Comparison of ENCODE assay signal across 22 cellular contexts in the genomic region with DNA sequence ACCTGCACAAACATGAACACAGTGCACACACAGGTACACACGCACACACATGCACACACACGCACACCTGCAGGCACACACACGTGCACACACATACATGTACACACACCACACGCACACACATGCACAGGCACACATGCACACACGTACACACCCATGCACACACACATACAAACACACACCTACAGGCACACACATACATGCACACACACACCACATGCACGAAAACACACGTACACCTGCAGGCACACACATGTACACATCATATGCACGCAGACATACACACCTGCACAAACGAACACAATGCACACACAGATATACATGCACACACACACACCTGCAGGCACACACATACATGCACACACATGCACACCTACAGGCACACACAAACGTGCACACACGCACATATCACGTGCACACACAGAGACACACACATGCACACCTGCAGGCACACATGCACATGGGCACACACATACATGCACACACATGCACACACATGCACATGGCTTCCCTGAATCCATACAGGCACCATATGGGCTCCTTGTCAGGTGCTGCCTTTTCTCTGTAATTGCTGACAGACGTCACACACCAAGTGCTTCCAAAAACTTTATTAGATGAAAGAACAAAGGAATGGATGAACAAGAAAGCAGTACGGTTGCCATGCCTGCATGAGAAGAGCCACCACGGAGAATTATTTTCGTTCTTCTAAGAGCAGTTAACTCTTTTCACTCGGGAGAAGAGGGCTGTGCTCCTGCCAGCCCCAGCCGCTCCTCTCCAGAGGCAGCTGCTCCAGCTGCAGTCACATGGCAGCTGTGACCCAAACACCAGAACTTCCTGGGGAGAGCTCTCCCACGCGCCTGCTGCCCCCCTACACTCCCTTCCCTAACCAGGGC. TPM values are rescaled to one million over a fixed set of nuclear protein-coding genes. Genes with fewer than 3 reads are reported as not detected.
DNase-seq lines count a peak whose midpoint lies in the region; ATAC-seq, FAIRE-seq and TF ChIP-seq lines count a peak whose summit lies in the region.
"Had no signal": no experiment of that assay in that cellular context is flagged by ENCODE, and none has a peak within 500 bp of the region (broad histone marks: within the 10 kb centered on the region; RNA-seq: fewer than 3 reads in every experiment).

No MANE protein-coding gene starts in this region.

- 0 out of 2 replicates have a peak, but pooled peaks have one; percentile 20 for TF ChIP-seq POLR2A in K562 (conservative IDR thresholded peaks at IDR 0.05)

- H3K79me2 ChIP-seq in K562 (ENCODE audit: control insufficient read depth, insufficient read depth, low read length) (no peaks in the 10 kb centered on the region), smooth muscle cell (ENCODE audit: low read depth) (no peaks in the 10 kb centered on the region)

- no TSS peak for BruUV-seq in K562 (replicated peaks; lab: Mats Ljungman, UMichigan)

- no peak overlapping the region for H3K9ac ChIP-seq in K562 (ENCODE audit: insufficient read depth in 1 of 2, low read depth in 2 of 2, low read length in 2 of 2)
- H3K9ac ChIP-seq in smooth muscle cell (ENCODE audit: low read depth) = no peak overlapping the region

- WGBS in K562 (ENCODE audit: insufficient coverage, low coverage, missing lambda C conversion rate) = 40% methylated on average over 17 of the region's 20 CpGs
- 94% methylated on average over 20 of the region's 20 CpGs for WGBS in smooth muscle cell (ENCODE audit: low lambda C conversion rate)

- no peaks in the 10 kb centered on the region for H3K4me1 ChIP-seq in CD4-positive, CD25-positive, alpha-beta regulatory T cell (ENCODE audit: control insufficient read depth, insufficient read depth, low read length, poor library complexity, severe bottlenecking)
- H3K4me1 ChIP-seq in HEK293 (ENCODE audit: control insufficient read depth, insufficient read depth, low read length) = no peaks in the 10 kb centered on the region
- peaks cover 0 to 44% of the 10 kb centered on the region in 2 experiments; a peak in 3 of 5 replicates for H3K4me1 ChIP-seq in K562 (replicated peaks in 1 of 2; ENCODE audit: control insufficient read depth in 2 of 2, insufficient read depth in 2 of 2, low read length in 2 of 2)
- H3K4me1 ChIP-seq in smooth muscle cell (ENCODE audit: low read depth) = peaks cover 14% of the 10 kb centered on the region
- H3K4me1 ChIP-seq: HAP-1, psoas muscle, upper lobe of left lung had no signal

- H3F3A ChIP-seq in smooth muscle cell (ENCODE audit: low read depth) = no peaks in the 10 kb centered on the region

- H2AFZ ChIP-seq in K562 (ENCODE audit: low read depth, low read length) = no peak overlapping the region
- no peak overlapping the region for H2AFZ ChIP-seq in smooth muscle cell (ENCODE audit: low read depth)

- no peak for ATAC-seq in CD4-positive, CD25-positive, alpha-beta regulatory T cell (ENCODE audit: low read depth in 2 of 2)
- ATAC-seq in K562 = no peak
- ATAC-seq in HG03139 (IDR thresholded peaks at IDR 0.05; ENCODE audit: unreplicated experiment) = no peak
- ATAC-seq: psoas muscle had no signal

- H3K4me2 ChIP-seq in K562 (ENCODE audit: insufficient read depth, low read length) (no peak overlapping the region), smooth muscle cell (no peak overlapping the region)

- no peaks in the 10 kb centered on the region for H3K36me3 ChIP-seq in CD4-positive, CD25-positive, alpha-beta regulatory T cell (ENCODE audit: control insufficient read depth, insufficient read depth, low read length)
- H3K36me3 ChIP-seq in HEK293 (ENCODE audit: control insufficient read depth in 2 of 2, insufficient read depth in 1 of 2, low read length in 2 of 2) (no peaks in the 10 kb centered on the region), K562 (ENCODE audit: control insufficient read depth, insufficient read depth, low read length) (no peaks in the 10 kb centered on the region), smooth muscle cell (ENCODE audit: low read depth) (no peaks in the 10 kb centered on the region)
- H3K36me3 ChIP-seq: HAP-1, neutrophil had no signal

- FAIRE-seq in K562 (lab: Jason Lieb, UNC) = peak; percentile 56
- FAIRE-seq: astrocyte had no signal

- in situ Hi-C loops in K562 (cut with MboI) = no loop called here

- TF ChIP-seq RAD21 in K562 (CRISPR knock-in tag; conservative IDR thresholded peaks at IDR 0.05 in 1 of 2, IDR thresholded peaks at IDR 0.05 in 1 of 2) = no peak

- DNase-seq in CD4-positive, CD25-positive, alpha-beta regulatory T cell = no peak
- DNase-seq in K562 (ENCODE audit: extremely low read depth in 1 of 4, low spot score in 3 of 4) (no peak), neural crest cell (ENCODE audit: low read depth, low spot score) (no peak), smooth muscle cell (lab: John Stamatoyannopoulos, UW; ENCODE audit: unreplicated experiment) (no peak)
- no peak for DNase-seq in activated T-helper 1 cell treated with anti-CD3 and anti-CD28 coated beads, Interleukin-12 subunit alpha, Interleukin-12 subunit beta, Interleukin-2, Interleukin-4 antibody, amounts not matched to agents 30 ng/mL and 10 ng/mL and 1 ng/mL, durations not matched to agents 14 hours and 24 hours and 36 hours (ENCODE audit: low spot score)
- DNase-seq in activated effector memory CD4-positive, alpha-beta T cell treated with Interleukin-2 at 50 U/mL for 16 hours = no peak
- DNase-seq: activated CD4-positive, alpha-beta T cell treated with anti-CD3 and anti-CD28 coated beads, Interleukin-2, amount 50 U/mL, for 1 hour; activated naive CD8-positive, alpha-beta T cell treated with anti-CD3 and anti-CD28 coated beads, Interleukin-2, amount 10 ng/mL, durations not matched to agents 7 days and 5 days; kidney glomerular epithelial cell; NCI-H1417; NCI-H774; psoas muscle; T1000 had no signal

- H4K20me1 ChIP-seq in K562 (replicated peaks; ENCODE audit: control insufficient read depth, insufficient read depth, low read length) (no peaks in the 10 kb centered on the region), smooth muscle cell (ENCODE audit: low read depth) (no peaks in the 10 kb centered on the region)

- TF ChIP-seq CTCF in HEK293 (tag by site-specific recombination; IDR thresholded peaks at IDR 0.05) = no peak
- no peak for TF ChIP-seq CTCF in K562 (IDR thresholded peaks at IDR 0.05 in 2 of 3, conservative IDR thresholded peaks at IDR 0.05 in 1 of 3; ENCODE audit: insufficient read depth in 2 of 3, low read depth in 1 of 3, low read length in 3 of 3)
- no peak for TF ChIP-seq CTCF in neural crest cell (conservative IDR thresholded peaks at IDR 0.05)
- TF ChIP-seq CTCF in smooth muscle cell (IDR thresholded peaks at IDR 0.05; ENCODE audit: borderline replicate concordance, insufficient read depth, poor library complexity, severe bottlenecking) = no peak

- no peak overlapping the region for H3K4me3 ChIP-seq in CD4-positive, CD25-positive, alpha-beta regulatory T cell (ENCODE audit: low read depth, low read length)
- H3K4me3 ChIP-seq in HEK293 (ENCODE audit: low read depth, low read length) (no peak overlapping the region), K562 (no peak overlapping the region), smooth muscle cell (no peak overlapping the region)
- H3K4me3 ChIP-seq: dorsolateral prefrontal cortex, HAP-1, lung, psoas muscle, upper lobe of left lung had no signal

- H3K4me1 Mint-ChIP-seq in CD4-positive, CD25-positive, alpha-beta regulatory T cell = no peaks in the 10 kb centered on the region
- H3K4me1 Mint-ChIP-seq in neural crest cell = peaks cover 14% of the 10 kb centered on the region
- no peaks in the 10 kb centered on the region for H3K4me1 Mint-ChIP-seq in activated T-helper 1 cell treated with anti-CD3 and anti-CD28 coated beads, Interleukin-12 subunit alpha, Interleukin-12 subunit beta, Interleukin-2, Interleukin-4 antibody, amounts not matched to agents 30 ng/mL and 10 ng/mL and 1 ng/mL, durations not matched to agents 14 hours and 24 hours and 36 hours (ENCODE audit: low read depth)
- H3K4me1 Mint-ChIP-seq: activated naive CD8-positive, alpha-beta T cell treated with anti-CD3 and anti-CD28 coated beads, Interleukin-2, amount 10 ng/mL, durations not matched to agents 7 days and 5 days had no signal

- no peaks in the 10 kb centered on the region for H3K9me3 ChIP-seq in CD4-positive, CD25-positive, alpha-beta regulatory T cell (ENCODE audit: control insufficient read depth in 2 of 2, low read length in 2 of 2)
- H3K9me3 ChIP-seq in HEK293 (ENCODE audit: control insufficient read depth, insufficient read depth, low read depth, low read length) (no peaks in the 10 kb centered on the region), K562 (replicated peaks; ENCODE audit: control insufficient read depth, insufficient read depth, low read depth, low read length) (no peaks in the 10 kb centered on the region; the same call in 1 of the 2 replicates), smooth muscle cell (replicated peaks; ENCODE audit: low read depth) (no peaks in the 10 kb centered on the region)
- H3K9me3 ChIP-seq: HAP-1, neutrophil, psoas muscle, upper lobe of left lung had no signal

- no peaks in the 10 kb centered on the region for H3K27me3 Mint-ChIP-seq in CD4-positive, CD25-positive, alpha-beta regulatory T cell
- H3K27me3 Mint-ChIP-seq in neural crest cell (ENCODE audit: low read depth) = no peaks in the 10 kb centered on the region
- H3K27me3 Mint-ChIP-seq in activated T-helper 1 cell treated with anti-CD3 and anti-CD28 coated beads, Interleukin-12 subunit alpha, Interleukin-12 subunit beta, Interleukin-2, Interleukin-4 antibody, amounts not matched to agents 30 ng/mL and 10 ng/mL and 1 ng/mL, durations not matched to agents 14 hours and 24 hours and 36 hours (ENCODE audit: insufficient read depth) = no peaks in the 10 kb centered on the region

- CTCF ChIA-PET in HEK293 (lab: Yijun Ruan, JAX) = no interaction called here
- CTCF ChIA-PET in K562 (lab: Yijun Ruan, JAX; ENCODE audit: low intra/inter-chr PET ratio) = no interaction called here

- H3K27ac Mint-ChIP-seq in CD4-positive, CD25-positive, alpha-beta regulatory T cell = peak overlapping the region in 2 of 3 donors; percentile 20 to 72
- H3K27ac Mint-ChIP-seq in neural crest cell (ENCODE audit: unreplicated experiment) = no peak overlapping the region
- no peak overlapping the region for H3K27ac Mint-ChIP-seq in activated T-helper 1 cell treated with anti-CD3 and anti-CD28 coated beads, Interleukin-12 subunit alpha, Interleukin-12 subunit beta, Interleukin-2, Interleukin-4 antibody, amounts not matched to agents 30 ng/mL and 10 ng/mL and 1 ng/mL, durations not matched to agents 14 hours and 24 hours and 36 hours
- H3K27ac Mint-ChIP-seq: activated naive CD8-positive, alpha-beta T cell treated with anti-CD3 and anti-CD28 coated beads, Interleukin-2, amount 10 ng/mL, durations not matched to agents 7 days and 5 days had no signal

- H3K27ac ChIP-seq in CD4-positive, CD25-positive, alpha-beta regulatory T cell (ENCODE audit: insufficient read depth, low read length, poor library complexity, severe bottlenecking) = no peak overlapping the region
- H3K27ac ChIP-seq in HEK293 (ENCODE audit: extremely low read depth, low read depth, low read length) (no peak overlapping the region), K562 (ENCODE audit: extremely low read depth, low read depth, low read length) (no peak overlapping the region; the same call in 2 of the 3 replicates), smooth muscle cell (ENCODE audit: low read depth) (no peak overlapping the region)
- H3K27ac ChIP-seq: dorsolateral prefrontal cortex, neutrophil, psoas muscle, upper lobe of left lung had no signal

- peaks cover 5% of the 10 kb centered on the region for H3K36me3 Mint-ChIP-seq in CD4-positive, CD25-positive, alpha-beta regulatory T cell
- H3K36me3 Mint-ChIP-seq in neural crest cell (ENCODE audit: low read depth) = peaks cover 13% of the 10 kb centered on the region
- no peaks in the 10 kb centered on the region for H3K36me3 Mint-ChIP-seq in activated T-helper 1 cell treated with anti-CD3 and anti-CD28 coated beads, Interleukin-12 subunit alpha, Interleukin-12 subunit beta, Interleukin-2, Interleukin-4 antibody, amounts not matched to agents 30 ng/mL and 10 ng/mL and 1 ng/mL, durations not matched to agents 14 hours and 24 hours and 36 hours (ENCODE audit: low read depth)
- H3K36me3 Mint-ChIP-seq: activated naive CD8-positive, alpha-beta T cell treated with anti-CD3 and anti-CD28 coated beads, Interleukin-2, amount 10 ng/mL, durations not matched to agents 7 days and 5 days had no signal

- TF ChIP-seq EP300 in K562 (IDR thresholded peaks at IDR 0.05; ENCODE audit: low read length) = no peak

- POLR2A ChIA-PET in HEK293 (lab: Yijun Ruan, JAX) = no interaction called here
- POLR2A ChIA-PET in K562 (lab: Yijun Ruan, JAX) = interaction anchor here (0.6 kb wide), 1 partner anchor 47 kb away, joined by 3 read pairs; no protein-coding TSS in a partner anchor

- intact Hi-C loops in K562 (cut with micrococcal nuclease) = no loop called here
- intact Hi-C loops in activated T-helper 1 cell treated with anti-CD3 and anti-CD28 coated beads, Interleukin-12 subunit alpha, Interleukin-12 subunit beta, Interleukin-2, Interleukin-4 antibody, amounts not matched to agents 30 ng/mL and 10 ng/mL and 1 ng/mL, durations not matched to agents 14 hours and 24 hours and 36 hours (cut with micrococcal nuclease) = no loop called here

- H3K9me3 Mint-ChIP-seq in CD4-positive, CD25-positive, alpha-beta regulatory T cell = peaks cover 0 to 4% (median 1%) of the 10 kb centered on the region in 7 donors
- H3K9me3 Mint-ChIP-seq in neural crest cell = peaks cover 6% of the 10 kb centered on the region
- H3K9me3 Mint-ChIP-seq in activated T-helper 1 cell treated with anti-CD3 and anti-CD28 coated beads, Interleukin-12 subunit alpha, Interleukin-12 subunit beta, Interleukin-2, Interleukin-4 antibody, amounts not matched to agents 30 ng/mL and 10 ng/mL and 1 ng/mL, durations not matched to agents 14 hours and 24 hours and 36 hours = peaks cover 5% of the 10 kb centered on the region

- no peak overlapping the region for H3K4me3 Mint-ChIP-seq in CD4-positive, CD25-positive, alpha-beta regulatory T cell
- peak overlapping the region; percentile 9 for H3K4me3 Mint-ChIP-seq in neural crest cell
- no peak overlapping the region for H3K4me3 Mint-ChIP-seq in activated T-helper 1 cell treated with anti-CD3 and anti-CD28 coated beads, Interleukin-12 subunit alpha, Interleukin-12 subunit beta, Interleukin-2, Interleukin-4 antibody, amounts not matched to agents 30 ng/mL and 10 ng/mL and 1 ng/mL, durations not matched to agents 14 hours and 24 hours and 36 hours
- H3K4me3 Mint-ChIP-seq: activated naive CD8-positive, alpha-beta T cell treated with anti-CD3 and anti-CD28 coated beads, Interleukin-2, amount 10 ng/mL, durations not matched to agents 7 days and 5 days had no signal

- no peaks in the 10 kb centered on the region for H3K27me3 ChIP-seq in CD4-positive, CD25-positive, alpha-beta regulatory T cell (ENCODE audit: control insufficient read depth, insufficient read depth, low read length)
- H3K27me3 ChIP-seq in K562 (ENCODE audit: control insufficient read depth in 2 of 2, insufficient read depth in 2 of 2, low read length in 2 of 2) (peaks cover 0 to 13% of the 10 kb centered on the region in 2 experiments; a peak in 2 of 5 replicates), smooth muscle cell (ENCODE audit: low read depth) (no peaks in the 10 kb centered on the region)
- H3K27me3 ChIP-seq: dorsolateral prefrontal cortex, neutrophil, upper lobe of left lung had no signal

- H3K9me1 ChIP-seq in K562 (ENCODE audit: control insufficient read depth, insufficient read depth, low read length) = no peaks in the 10 kb centered on the region

RNA-seq across cellular contexts. Expression of a gene that starts 57.2 kb away (rescaled TPM):
- 27.3 TPM for total RNA-seq in CD4-positive, CD25-positive, alpha-beta regulatory T cell
- polyA plus RNA-seq in CD4-positive, CD25-positive, alpha-beta regulatory T cell = 1 to 10 TPM; 4.7 to 7.2 (median 5.7) TPM
- 17.3 and 38.8 TPM in 2 replicates for total RNA-seq in K562 (2011; cell fraction: chromatin; rRNA removed; ENCODE audit: low replicate concordance)
- total RNA-seq in K562 (2011; cell fraction: nucleolus; rRNA removed) = 26.5 and 29.7 TPM in 2 replicates
- total RNA-seq in K562 (2011; cell fraction: nucleoplasm; rRNA removed) = 17.2 and 17.5 TPM in 2 replicates
- total RNA-seq in K562 (2014; rRNA removed) (6.5 and 6.7 TPM in 2 replicates), K562 (2014; rRNA removed; fragmentation: Illumina TruSeq; extraction: Trizol) (1.3 and 1.5 TPM in 2 replicates), K562 (2015; rRNA removed; fragmentation: Illumina TruSeq; extraction: Trizol) (3.3 and 3.4 TPM in 2 replicates), K562 (2021) (11.7 and 12.5 TPM in 2 replicates), neural crest cell (15.1 and 17.6 TPM in 2 replicates), smooth muscle cell (3.1 and 10.4 TPM in 2 replicates)
- polyA plus RNA-seq in K562 (2011; rRNA removed) (3.9 and 8.0 TPM in 2 replicates), K562 (2014; fragmentation: Illumina TruSeq; extraction: Trizol) (5.6 and 8.5 TPM in 2 replicates), K562 (2014; fragmentation: Nextera tagmentation; extraction: Ambion mirVana) (under 1 TPM; 0.29 to 0.35 TPM), K562 (2014; rRNA removed) (8.6 and 10.2 TPM in 2 replicates), smooth muscle cell (12.5 and 15.7 TPM in 2 replicates)
- polyA plus RNA-seq in K562 (2011; cell fraction: cytosol; rRNA removed) = 5.1 and 8.7 TPM in 2 replicates
- polyA plus RNA-seq in K562 (2011; cell fraction: nucleus; rRNA removed) = 60.2 and 73.6 TPM in 2 replicates
- polyA plus RNA-seq in K562 (2012) = 7.9 and 18.3 TPM in 2 replicates
- 2.0 and 3.0 TPM in 2 replicates for polyA minus RNA-seq in K562 (2011; rRNA and poly(A)+ RNA removed)
- polyA minus RNA-seq in K562 (2011; cell fraction: cytosol; rRNA and poly(A)+ RNA removed) = 2.3 and 5.6 TPM in 2 replicates
- polyA minus RNA-seq in K562 (2011; cell fraction: nucleus; rRNA and poly(A)+ RNA removed) = 6.2 and 8.9 TPM in 2 replicates
- total RNA-seq in activated T-helper 1 cell treated with anti-CD3 and anti-CD28 coated beads, Interleukin-12 subunit alpha, Interleukin-12 subunit beta, Interleukin-2, Interleukin-4 antibody, amounts not matched to agents 30 ng/mL and 10 ng/mL and 1 ng/mL, durations not matched to agents 14 hours and 24 hours and 36 hours = 4.8 and 4.9 TPM in 2 replicates

RNA-seq across cellular contexts. Expression of a gene that starts 57.4 kb away (rescaled TPM):
- total RNA-seq in CD4-positive, CD25-positive, alpha-beta regulatory T cell = 3.8 TPM
- 1 to 10 TPM in 2 of 4 donors, under 1 TPM in 2; 0.83 to 3.3 (median 1.4) TPM for polyA plus RNA-seq in CD4-positive, CD25-positive, alpha-beta regulatory T cell
- 0.25 and 0.97 TPM in 2 replicates for total RNA-seq in K562 (2011; cell fraction: chromatin; rRNA removed; ENCODE audit: low replicate concordance)
- 1.6 and 1.8 TPM in 2 replicates for total RNA-seq in K562 (2011; cell fraction: nucleolus; rRNA removed)
- total RNA-seq in K562 (2011; cell fraction: nucleoplasm; rRNA removed) = 0.69 and 0.88 TPM in 2 replicates
- total RNA-seq in K562 (2014; rRNA removed) (0.33 and 0.50 TPM in 2 replicates), K562 (2014; rRNA removed; fragmentation: Illumina TruSeq; extraction: Trizol) (not detected in 2 replicates), K562 (2015; rRNA removed; fragmentation: Illumina TruSeq; extraction: Trizol) (0.07 TPM in 1 of 2 replicates, not detected in the other), K562 (2021) (0.63 and 1.2 TPM in 2 replicates), neural crest cell (0.89 and 0.98 TPM in 2 replicates), smooth muscle cell (0.09 and 0.90 TPM in 2 replicates)
- polyA plus RNA-seq in K562 (2011; rRNA removed) (0.11 and 0.22 TPM in 2 replicates), K562 (2014; fragmentation: Illumina TruSeq; extraction: Trizol) (not detected in 2 replicates), K562 (2014; fragmentation: Nextera tagmentation; extraction: Ambion mirVana) (not detected), K562 (2014; rRNA removed) (0.20 and 0.50 TPM in 2 replicates), smooth muscle cell (0.81 and 3.8 TPM in 2 replicates)
- polyA plus RNA-seq in K562 (2011; cell fraction: cytosol; rRNA removed) = 0.13 and 0.36 TPM in 2 replicates
- 2.8 and 4.7 TPM in 2 replicates for polyA plus RNA-seq in K562 (2011; cell fraction: nucleus; rRNA removed)
- 0.34 and 2.4 TPM in 2 replicates for polyA plus RNA-seq in K562 (2012)
- polyA minus RNA-seq in K562 (2011; rRNA and poly(A)+ RNA removed) = not detected in 2 replicates
- not detected in 2 replicates for polyA minus RNA-seq in K562 (2011; cell fraction: cytosol; rRNA and poly(A)+ RNA removed)
- 0.81 and 1.00 TPM in 2 replicates for polyA minus RNA-seq in K562 (2011; cell fraction: nucleus; rRNA and poly(A)+ RNA removed)
- total RNA-seq in activated T-helper 1 cell treated with anti-CD3 and anti-CD28 coated beads, Interleukin-12 subunit alpha, Interleukin-12 subunit beta, Interleukin-2, Interleukin-4 antibody, amounts not matched to agents 30 ng/mL and 10 ng/mL and 1 ng/mL, durations not matched to agents 14 hours and 24 hours and 36 hours = 0.49 and 0.54 TPM in 2 replicates
- total RNA-seq: OCI-LY7 had no signal

Comparison
In these comparisons a context has a peak if more than half of its experiments do, and no peak if none do; other contexts are left out.
1. H3K27ac Mint-ChIP-seq: peak in CD4-positive, CD25-positive, alpha-beta regulatory T cell (2 of 3); none in neural crest cell (single experiment) and activated T-helper 1 cell treated with anti-CD3 and anti-CD28 coated beads, Interleukin-12 subunit alpha, Interleukin-12 subunit beta, Interleukin-2, Interleukin-4 antibody, amounts not matched to agents 30 ng/mL and 10 ng/mL and 1 ng/mL, durations not matched to agents 14 hours and 24 hours and 36 hours (single experiment).